In genomic region chr10:69757553-69758309, GRCh38 we compare ENCODE assay signal across 9 cellular contexts. TPM values are rescaled to one million over a fixed set of nuclear protein-coding genes. Genes with fewer than 3 reads are reported as not detected.
A peak's percentile ranks its signal among the peaks of the same experiment; 100 is the strongest.
DNase-seq lines count a peak whose midpoint lies in the region; ATAC-seq and TF ChIP-seq lines count a peak whose summit lies in the region.
"Had no signal": no experiment of that assay in that cellular context is flagged by ENCODE, and none has a peak within 500 bp of the region (broad histone marks: within the 10 kb centered on the region; RNA-seq: fewer than 3 reads in every experiment).

No MANE protein-coding gene starts in this region.

- H3K9ac ChIP-seq in SK-N-MC (ENCODE audit: insufficient read length) (no peak overlapping the region), smooth muscle cell (ENCODE audit: low read depth) (no peak overlapping the region)

- H3K27ac ChIP-seq in SK-N-MC, result peak overlapping the region; percentile 81
- H3K27ac ChIP-seq in smooth muscle cell (ENCODE audit: low read depth), result peak overlapping the region; percentile 38

- H3F3A ChIP-seq in smooth muscle cell (ENCODE audit: low read depth), result peaks cover 17% of the 10 kb centered on the region

- no peak for ATAC-seq in HG02678 (IDR thresholded peaks at IDR 0.05; ENCODE audit: unreplicated experiment)

- no peaks in the 10 kb centered on the region for H3K36me3 Mint-ChIP-seq in glutamatergic neuron (ENCODE audit: unreplicated experiment)
- H3K36me3 Mint-ChIP-seq: activated naive CD8-positive, alpha-beta T cell treated with anti-CD3 and anti-CD28 coated beads, Interleukin-2, amount 10 ng/mL, durations not matched to agents 7 days and 5 days had no signal

- WGBS in smooth muscle cell (ENCODE audit: low lambda C conversion rate), result 47% methylated on average over 10 of the region's 10 CpGs

- H3K4me3 ChIP-seq in H7 (ENCODE audit: insufficient read depth, low read depth, low read length) (no peak overlapping the region), SK-N-MC (peak overlapping the region; percentile 38; the same call in 1 of the 2 replicates), smooth muscle cell (no peak overlapping the region)

- peak overlapping the region; percentile 25 for H3K27ac Mint-ChIP-seq in glutamatergic neuron (ENCODE audit: unreplicated experiment)
- H3K27ac Mint-ChIP-seq: activated naive CD8-positive, alpha-beta T cell treated with anti-CD3 and anti-CD28 coated beads, Interleukin-2, amount 10 ng/mL, durations not matched to agents 7 days and 5 days had no signal

- peaks cover 6% of the 10 kb centered on the region for H3K4me1 ChIP-seq in smooth muscle cell (ENCODE audit: low read depth)

- H3K27me3 ChIP-seq in H7 (ENCODE audit: control insufficient read depth, insufficient read depth, low read length), result peaks cover 3% of the 10 kb centered on the region; the same call in 1 of the 2 replicates
- no peaks in the 10 kb centered on the region for H3K27me3 ChIP-seq in smooth muscle cell (ENCODE audit: low read depth)

- peak overlapping the region; percentile 8 for H3K4me3 Mint-ChIP-seq in glutamatergic neuron (ENCODE audit: unreplicated experiment)
- H3K4me3 Mint-ChIP-seq: activated naive CD8-positive, alpha-beta T cell treated with anti-CD3 and anti-CD28 coated beads, Interleukin-2, amount 10 ng/mL, durations not matched to agents 7 days and 5 days had no signal

- H3K27me3 Mint-ChIP-seq in glutamatergic neuron (ENCODE audit: unreplicated experiment), result peaks cover 9% of the 10 kb centered on the region

- H3K4me1 Mint-ChIP-seq in glutamatergic neuron (ENCODE audit: low read depth, unreplicated experiment), result peaks cover 19% of the 10 kb centered on the region

- H2AFZ ChIP-seq in smooth muscle cell (ENCODE audit: low read depth), result peak overlapping the region; percentile 65

- H3K36me3 ChIP-seq in H7 (replicated peaks; ENCODE audit: control insufficient read depth, insufficient read depth, low read length) (no peaks in the 10 kb centered on the region), SK-N-MC (ENCODE audit: insufficient read depth, low read length) (no peaks in the 10 kb centered on the region), smooth muscle cell (ENCODE audit: low read depth) (no peaks in the 10 kb centered on the region)

- H3K79me2 ChIP-seq in smooth muscle cell (ENCODE audit: low read depth), result no peaks in the 10 kb centered on the region

- no peaks in the 10 kb centered on the region for H3K9me3 ChIP-seq in SK-N-MC (ENCODE audit: low read depth, low read length)
- no peaks in the 10 kb centered on the region for H3K9me3 ChIP-seq in smooth muscle cell (replicated peaks; ENCODE audit: low read depth)

- H4K20me1 ChIP-seq in smooth muscle cell (ENCODE audit: low read depth), result no peaks in the 10 kb centered on the region

- H3K9me3 Mint-ChIP-seq in glutamatergic neuron (ENCODE audit: unreplicated experiment), result peaks cover 3% of the 10 kb centered on the region
- H3K9me3 Mint-ChIP-seq: activated naive CD8-positive, alpha-beta T cell treated with anti-CD3 and anti-CD28 coated beads, Interleukin-2, amount 10 ng/mL, durations not matched to agents 7 days and 5 days had no signal

- TF ChIP-seq CTCF in glutamatergic neuron (IDR thresholded peaks at IDR 0.05; ENCODE audit: partially characterized antibody, unreplicated experiment), result no peak
- TF ChIP-seq CTCF in smooth muscle cell (IDR thresholded peaks at IDR 0.05; ENCODE audit: borderline replicate concordance, insufficient read depth, poor library complexity, severe bottlenecking), result no peak

- peak overlapping the region; percentile 55 for H3K4me2 ChIP-seq in smooth muscle cell

- DNase-seq in H7 (peak; percentile 21), SK-N-MC (ENCODE audit: low read depth, low spot score) (peak; percentile 26), glutamatergic neuron (peak; percentile 30), smooth muscle cell (lab: John Stamatoyannopoulos, UW; ENCODE audit: unreplicated experiment) (no peak), NCI-H1930 (lab: John Stamatoyannopoulos, UW) (no peak), GM19238 (ENCODE audit: insufficient read length, low spot score) (no peak)
- DNase-seq: activated naive CD8-positive, alpha-beta T cell treated with anti-CD3 and anti-CD28 coated beads, Interleukin-2, amount 10 ng/mL, durations not matched to agents 7 days and 5 days had no signal

RNA-seq across cellular contexts. Expression of gene COL13A1, which starts 44.0 kb away (rescaled TPM):
- 16.6 and 18.0 TPM in 2 replicates for total RNA-seq in H7 (2014; rRNA removed; shearing (Covaris generic))
- total RNA-seq in glutamatergic neuron (ENCODE audit: unreplicated experiment), result 8.5 TPM
- total RNA-seq in smooth muscle cell, result 4.9 and 6.1 TPM in 2 replicates
- polyA plus RNA-seq in smooth muscle cell, result 11.6 and 15.0 TPM in 2 replicates
- total RNA-seq: activated naive CD8-positive, alpha-beta T cell treated with anti-CD3 and anti-CD28 coated beads, Interleukin-2, amount 10 ng/mL, durations not matched to agents 7 days and 5 days; T-helper 1 cell treated with Interleukin-12 subunit alpha and Interleukin-12 subunit beta and Interleukin-4 antibody, amounts not matched to agents 30 ng/mL and 1 ng/mL, for 36 hours had no signal

Comparison
In these comparisons a context has a peak if more than half of its experiments do, and no peak if none do; other contexts are left out.
1. DNase-seq: peak in H7 (single experiment), SK-N-MC (single experiment) and glutamatergic neuron (single experiment); none in smooth muscle cell (single experiment), NCI-H1930 (0 of 2) and GM19238 (single experiment).